In genomic region chr2:105287692-105288091, GRCh38 we compare ENCODE assay signal across 9 cellular contexts. TPM values are rescaled to one million over a fixed set of nuclear protein-coding genes. Genes with fewer than 3 reads are reported as not detected.
DNase-seq lines count a peak whose midpoint lies in the region; ATAC-seq and TF ChIP-seq lines count a peak whose summit lies in the region.
"Had no signal": no experiment of that assay in that cellular context is flagged by ENCODE, and none has a peak within 500 bp of the region (broad histone marks: within the 10 kb centered on the region; RNA-seq: fewer than 3 reads in every experiment).

No MANE protein-coding gene starts in this region.

- H3K27ac ChIP-seq in testis, result no peak overlapping the region

- no peak overlapping the region for H3K4me3 ChIP-seq in Loucy (ENCODE audit: low read length, poor library complexity, severe bottlenecking)
- H3K4me3 ChIP-seq in testis, result no peak overlapping the region

- intact Hi-C loops in natural killer cell (cut with micrococcal nuclease) (no loop called here), testis (cut with DNase I; ENCODE audit: low total_unique reads) (no loop called here)

- no peak overlapping the region for H2AFZ ChIP-seq in Loucy (ENCODE audit: low read length)

- no peaks in the 10 kb centered on the region for H3K27me3 ChIP-seq in Loucy (ENCODE audit: insufficient read depth, low read length, poor library complexity, severe bottlenecking)
- no peaks in the 10 kb centered on the region for H3K27me3 ChIP-seq in testis

- TF ChIP-seq CTCF in natural killer cell (IDR thresholded peaks at IDR 0.05), result peak; percentile 28
- peak; percentile 77 for TF ChIP-seq CTCF in Loucy (conservative IDR thresholded peaks at IDR 0.05; ENCODE audit: low read length)
- peak in 2 of 3 experiments; percentile 12 to 27 for TF ChIP-seq CTCF in testis (IDR thresholded peaks at IDR 0.05)

- no peaks in the 10 kb centered on the region for H3K9me3 ChIP-seq in Loucy (ENCODE audit: insufficient read depth, low read depth, low read length)
- H3K9me3 ChIP-seq in testis, result no peaks in the 10 kb centered on the region

- no peaks in the 10 kb centered on the region for H3K9me3 Mint-ChIP-seq in natural killer cell
- no peaks in the 10 kb centered on the region for H3K9me3 Mint-ChIP-seq in natural killer cell treated with Interleukin-12 subunit alpha and Interleukin-12 subunit beta and Interleukin-15 and Interleukin-18, amount 100 ng/mL, for 72 hours
- no peaks in the 10 kb centered on the region for H3K9me3 Mint-ChIP-seq in activated T-cell treated with anti-CD3 and anti-CD28 coated beads, Interleukin-2, amount 50 U/mL, for 72 hours
- H3K9me3 Mint-ChIP-seq: dendritic cell treated with granulocyte-macrophage colony-stimulating factor and Interleukin-4, amounts not matched to agents 40 ng/mL and 50 ng/mL, for 4 days had no signal

- H3K4me1 ChIP-seq in Loucy (ENCODE audit: insufficient read depth, low read length, poor library complexity, severe bottlenecking) (no peaks in the 10 kb centered on the region), testis (no peaks in the 10 kb centered on the region)

- H3K27me3 Mint-ChIP-seq in natural killer cell (ENCODE audit: low read depth in 2 of 2), result no peaks in the 10 kb centered on the region
- no peaks in the 10 kb centered on the region for H3K27me3 Mint-ChIP-seq in natural killer cell treated with Interleukin-12 subunit alpha and Interleukin-12 subunit beta and Interleukin-15 and Interleukin-18, amount 100 ng/mL, for 72 hours
- H3K27me3 Mint-ChIP-seq in activated T-cell treated with anti-CD3 and anti-CD28 coated beads, Interleukin-2, amount 50 U/mL, for 72 hours (ENCODE audit: low read depth), result no peaks in the 10 kb centered on the region
- H3K27me3 Mint-ChIP-seq: dendritic cell treated with granulocyte-macrophage colony-stimulating factor and Interleukin-4, amounts not matched to agents 40 ng/mL and 50 ng/mL, for 4 days had no signal

- DNase-seq in natural killer cell (no peak), inferior parietal cortex (ENCODE audit: extremely low spot score) (peak; percentile 22), testis (peak; percentile 40), NCI-H1092 treated with DMSO at 0.1 percent for 48 hours (lab: John Stamatoyannopoulos, UW) (no peak), NCI-H1694 (lab: John Stamatoyannopoulos, UW) (no peak)
- no peak for DNase-seq in natural killer cell treated with Interleukin-12 subunit alpha and Interleukin-12 subunit beta and Interleukin-15 and Interleukin-18, amount 100 ng/mL, for 72 hours (ENCODE audit: low spot score)
- peak; percentile 22 to 29 for DNase-seq in activated T-cell treated with anti-CD3 and anti-CD28 coated beads, Interleukin-2, amount 50 U/mL, for 72 hours

- 57 to 60% methylated on average over 5 of the region's 5 CpGs for WGBS in testis, 2 donors

- no peak overlapping the region for H3K27ac Mint-ChIP-seq in natural killer cell
- H3K27ac Mint-ChIP-seq in natural killer cell treated with Interleukin-12 subunit alpha and Interleukin-12 subunit beta and Interleukin-15 and Interleukin-18, amount 100 ng/mL, for 72 hours, result no peak overlapping the region
- H3K27ac Mint-ChIP-seq in activated T-cell treated with anti-CD3 and anti-CD28 coated beads, Interleukin-2, amount 50 U/mL, for 72 hours, result no peak overlapping the region
- H3K27ac Mint-ChIP-seq: dendritic cell treated with granulocyte-macrophage colony-stimulating factor and Interleukin-4, amounts not matched to agents 40 ng/mL and 50 ng/mL, for 4 days had no signal

- H3K36me3 Mint-ChIP-seq in natural killer cell, result peaks cover 16% of the 10 kb centered on the region
- peaks cover 29% of the 10 kb centered on the region for H3K36me3 Mint-ChIP-seq in natural killer cell treated with Interleukin-12 subunit alpha and Interleukin-12 subunit beta and Interleukin-15 and Interleukin-18, amount 100 ng/mL, for 72 hours
- peaks cover 2 to 23% of the 10 kb centered on the region in 2 donors for H3K36me3 Mint-ChIP-seq in activated T-cell treated with anti-CD3 and anti-CD28 coated beads, Interleukin-2, amount 50 U/mL, for 72 hours (ENCODE audit: insufficient read depth in 2 of 2)

- H3K9ac ChIP-seq in Loucy (ENCODE audit: low read depth, low read length, poor library complexity, severe bottlenecking), result no peak overlapping the region

- no peak overlapping the region for H3K4me2 ChIP-seq in Loucy (ENCODE audit: low read depth, low read length, poor library complexity, severe bottlenecking)

- TF ChIP-seq POLR2A in testis (IDR thresholded peaks at IDR 0.05), result no peak

- H3K4me3 Mint-ChIP-seq in natural killer cell, result no peak overlapping the region
- no peak overlapping the region for H3K4me3 Mint-ChIP-seq in natural killer cell treated with Interleukin-12 subunit alpha and Interleukin-12 subunit beta and Interleukin-15 and Interleukin-18, amount 100 ng/mL, for 72 hours
- H3K4me3 Mint-ChIP-seq in activated T-cell treated with anti-CD3 and anti-CD28 coated beads, Interleukin-2, amount 50 U/mL, for 72 hours, result no peak overlapping the region
- H3K4me3 Mint-ChIP-seq: dendritic cell treated with granulocyte-macrophage colony-stimulating factor and Interleukin-4, amounts not matched to agents 40 ng/mL and 50 ng/mL, for 4 days had no signal

- H3K36me3 ChIP-seq in Loucy (ENCODE audit: insufficient read depth, low read length), result peaks cover 93% of the 10 kb centered on the region; the same call in 1 of the 2 replicates
- H3K36me3 ChIP-seq in testis (ENCODE audit: low read depth, missing control alignments), result no peaks in the 10 kb centered on the region

- H4K20me1 ChIP-seq in Loucy (ENCODE audit: insufficient read depth, low read length, poor library complexity, severe bottlenecking), result no peaks in the 10 kb centered on the region

- H3K4me1 Mint-ChIP-seq in natural killer cell, result peaks cover 0 to 6% of the 10 kb centered on the region in 2 donors
- H3K4me1 Mint-ChIP-seq in natural killer cell treated with Interleukin-12 subunit alpha and Interleukin-12 subunit beta and Interleukin-15 and Interleukin-18, amount 100 ng/mL, for 72 hours (ENCODE audit: low read depth in 2 of 2), result peaks cover 0 to 3% of the 10 kb centered on the region in 2 donors
- H3K4me1 Mint-ChIP-seq in activated T-cell treated with anti-CD3 and anti-CD28 coated beads, Interleukin-2, amount 50 U/mL, for 72 hours (ENCODE audit: low read depth), result no peaks in the 10 kb centered on the region

- peaks cover 3% of the 10 kb centered on the region; the same call in 1 of the 2 replicates for H3K79me2 ChIP-seq in Loucy (ENCODE audit: insufficient read depth, low read length)

- H3F3A ChIP-seq in Loucy (ENCODE audit: low read depth), result no peaks in the 10 kb centered on the region

- no peaks in the 10 kb centered on the region for H3K9me2 ChIP-seq in Loucy (replicated peaks; ENCODE audit: low read depth, low read length)

- peak in 1 of 3 donors; percentile 38 for ATAC-seq in natural killer cell
- no peak for ATAC-seq in natural killer cell treated with Interleukin-12 subunit alpha and Interleukin-12 subunit beta and Interleukin-15 and Interleukin-18, amount 100 ng/mL, for 72 hours
- ATAC-seq in activated T-cell treated with anti-CD3 and anti-CD28 coated beads, Interleukin-2, amount 50 U/mL, for 72 hours (replicated peaks in 1 of 2), result no peak

RNA-seq across cellular contexts. Expression of gene TGFBRAP1, which starts 41.8 kb away (rescaled TPM):
- total RNA-seq in natural killer cell, result 10 to 100 TPM; 22.7 to 31.8 (median 27.7) TPM
- 10 to 100 TPM; 19.9 to 38.0 TPM for total RNA-seq in natural killer cell treated with Interleukin-12 subunit alpha and Interleukin-12 subunit beta and Interleukin-15 and Interleukin-18, amount 100 ng/mL, for 72 hours
- total RNA-seq in activated T-cell treated with anti-CD3 and anti-CD28 coated beads, Interleukin-2, amount 50 U/mL, for 72 hours, result 10 to 100 TPM; 13.8 to 21.5 TPM
- total RNA-seq in testis, result 10 to 100 TPM; 10.8 to 16.3 TPM
- polyA plus RNA-seq in testis (ENCODE audit: insufficient read depth, low read depth, low replicate concordance), result 7.3 TPM

RNA-seq across cellular contexts. Expression of gene GPR45, which starts 46.1 kb away (rescaled TPM):
- not detected for total RNA-seq in natural killer cell
- not detected for total RNA-seq in natural killer cell treated with Interleukin-12 subunit alpha and Interleukin-12 subunit beta and Interleukin-15 and Interleukin-18, amount 100 ng/mL, for 72 hours
- total RNA-seq in activated T-cell treated with anti-CD3 and anti-CD28 coated beads, Interleukin-2, amount 50 U/mL, for 72 hours, result not detected
- under 1 TPM in 1 of 2 donors, not detected in 1; 0.68 TPM for total RNA-seq in testis
- polyA plus RNA-seq in testis (ENCODE audit: insufficient read depth, low read depth, low replicate concordance), result 0.74 TPM

RNA-seq across cellular contexts. Expression of gene C2orf49, which starts 49.6 kb away (rescaled TPM):
- 10 to 100 TPM; 19.4 to 23.5 (median 23.2) TPM for total RNA-seq in natural killer cell
- 10 to 100 TPM; 16.5 to 17.6 TPM for total RNA-seq in natural killer cell treated with Interleukin-12 subunit alpha and Interleukin-12 subunit beta and Interleukin-15 and Interleukin-18, amount 100 ng/mL, for 72 hours
- 10 to 100 TPM; 15.9 to 18.9 TPM for total RNA-seq in activated T-cell treated with anti-CD3 and anti-CD28 coated beads, Interleukin-2, amount 50 U/mL, for 72 hours
- 10 to 100 TPM; 32.6 to 35.4 TPM for total RNA-seq in testis
- polyA plus RNA-seq in testis (ENCODE audit: insufficient read depth, low read depth, low replicate concordance), result 28.5 TPM

Comparison
In these comparisons a context has a peak if more than half of its experiments do, and no peak if none do; other contexts are left out.
1. DNase-seq: peak in activated T-cell treated with anti-CD3 and anti-CD28 coated beads, Interleukin-2, amount 50 U/mL, for 72 hours (2 of 2), inferior parietal cortex (single experiment) and testis (single experiment); none in natural killer cell (single experiment), natural killer cell treated with Interleukin-12 subunit alpha and Interleukin-12 subunit beta and Interleukin-15 and Interleukin-18, amount 100 ng/mL, for 72 hours (single experiment), NCI-H1092 treated with DMSO at 0.1 percent for 48 hours (single experiment) and NCI-H1694 (single experiment).
2. CTCF ChIP-seq: peak in every context shown above with its lines; median percentile 77 in Loucy; 28 in natural killer cell; 20 in testis.